In the genomic region with DNA sequence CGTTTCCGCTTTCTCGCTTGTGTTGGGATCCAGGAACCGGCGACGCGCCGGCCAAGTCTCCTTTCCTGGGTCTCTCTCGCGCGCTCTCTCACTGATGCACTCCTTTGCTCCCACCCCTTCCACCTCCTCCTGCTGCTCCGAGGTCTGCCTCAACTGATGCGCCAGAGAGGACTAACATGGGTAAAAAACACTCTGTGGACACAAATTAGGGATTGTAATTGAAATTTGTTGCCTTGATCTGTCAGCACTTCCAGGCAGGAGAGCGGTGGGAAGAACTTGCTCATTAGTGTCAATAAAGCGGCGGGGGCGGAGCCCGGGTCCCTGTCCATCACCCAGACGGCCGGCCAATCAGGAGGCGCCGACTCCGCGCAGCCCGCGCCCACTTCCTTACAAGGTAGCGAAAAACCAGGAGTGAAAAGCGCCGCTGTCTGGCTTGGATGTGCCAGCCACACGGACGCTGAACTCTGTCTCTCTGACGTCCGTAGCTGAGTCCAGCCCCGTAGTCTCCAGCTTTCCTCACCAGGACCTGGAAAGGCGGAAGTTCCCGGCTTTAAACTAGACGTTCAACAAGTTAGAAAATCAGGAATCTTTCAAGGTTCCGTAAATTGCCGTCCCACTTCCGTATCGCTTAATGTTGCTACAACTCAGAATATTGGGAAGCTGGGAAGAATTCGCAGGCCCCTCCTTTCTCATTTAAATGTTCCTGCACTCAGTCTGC, we compare ENCODE assay signal across 1 cellular context.
TF ChIP-seq lines count a peak whose summit lies in the region.

A gene (minus strand): TSS at position 267 of the 718 bp plus-strand sequence. CDS start 417 bp downstream, outside the sequence.

TF ChIP-seq in HepG2, 621 proteins besides CTCF, POLR2A, EP300 and RAD21:
- peak; percentile 74; the same call in 1 of the 2 replicates for TF ChIP-seq SRF (IDR thresholded peaks at IDR 0.05; ENCODE audit: low read depth, low read length)
- peak; percentile 59 for TF ChIP-seq NFYC (CRISPR knock-in tag; IDR thresholded peaks at IDR 0.05)
- TF ChIP-seq KDM5A (IDR thresholded peaks at IDR 0.05; ENCODE audit: borderline replicate concordance, low read length) = no peak
- TF ChIP-seq ZNF484 (CRISPR knock-in tag; IDR thresholded peaks at IDR 0.05; ENCODE audit: borderline replicate concordance, low read depth) = no peak
- no peak for TF ChIP-seq ZNF619 (CRISPR knock-in tag; IDR thresholded peaks at IDR 0.05)
- TF ChIP-seq, protein P1, sequence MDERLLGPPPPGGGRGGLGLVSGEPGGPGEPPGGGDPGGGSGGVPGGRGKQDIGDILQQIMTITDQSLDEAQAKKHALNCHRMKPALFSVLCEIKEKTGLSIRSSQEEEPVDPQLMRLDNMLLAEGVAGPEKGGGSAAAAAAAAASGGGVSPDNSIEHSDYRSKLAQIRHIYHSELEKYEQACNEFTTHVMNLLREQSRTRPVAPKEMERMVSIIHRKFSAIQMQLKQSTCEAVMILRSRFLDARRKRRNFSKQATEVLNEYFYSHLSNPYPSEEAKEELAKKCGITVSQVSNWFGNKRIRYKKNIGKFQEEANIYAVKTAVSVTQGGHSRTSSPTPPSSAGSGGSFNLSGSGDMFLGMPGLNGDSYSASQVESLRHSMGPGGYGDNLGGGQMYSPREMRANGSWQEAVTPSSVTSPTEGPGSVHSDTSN (CRISPR knock-in tag; IDR thresholded peaks at IDR 0.05) = peak; percentile 60
- TF ChIP-seq, protein P2, sequence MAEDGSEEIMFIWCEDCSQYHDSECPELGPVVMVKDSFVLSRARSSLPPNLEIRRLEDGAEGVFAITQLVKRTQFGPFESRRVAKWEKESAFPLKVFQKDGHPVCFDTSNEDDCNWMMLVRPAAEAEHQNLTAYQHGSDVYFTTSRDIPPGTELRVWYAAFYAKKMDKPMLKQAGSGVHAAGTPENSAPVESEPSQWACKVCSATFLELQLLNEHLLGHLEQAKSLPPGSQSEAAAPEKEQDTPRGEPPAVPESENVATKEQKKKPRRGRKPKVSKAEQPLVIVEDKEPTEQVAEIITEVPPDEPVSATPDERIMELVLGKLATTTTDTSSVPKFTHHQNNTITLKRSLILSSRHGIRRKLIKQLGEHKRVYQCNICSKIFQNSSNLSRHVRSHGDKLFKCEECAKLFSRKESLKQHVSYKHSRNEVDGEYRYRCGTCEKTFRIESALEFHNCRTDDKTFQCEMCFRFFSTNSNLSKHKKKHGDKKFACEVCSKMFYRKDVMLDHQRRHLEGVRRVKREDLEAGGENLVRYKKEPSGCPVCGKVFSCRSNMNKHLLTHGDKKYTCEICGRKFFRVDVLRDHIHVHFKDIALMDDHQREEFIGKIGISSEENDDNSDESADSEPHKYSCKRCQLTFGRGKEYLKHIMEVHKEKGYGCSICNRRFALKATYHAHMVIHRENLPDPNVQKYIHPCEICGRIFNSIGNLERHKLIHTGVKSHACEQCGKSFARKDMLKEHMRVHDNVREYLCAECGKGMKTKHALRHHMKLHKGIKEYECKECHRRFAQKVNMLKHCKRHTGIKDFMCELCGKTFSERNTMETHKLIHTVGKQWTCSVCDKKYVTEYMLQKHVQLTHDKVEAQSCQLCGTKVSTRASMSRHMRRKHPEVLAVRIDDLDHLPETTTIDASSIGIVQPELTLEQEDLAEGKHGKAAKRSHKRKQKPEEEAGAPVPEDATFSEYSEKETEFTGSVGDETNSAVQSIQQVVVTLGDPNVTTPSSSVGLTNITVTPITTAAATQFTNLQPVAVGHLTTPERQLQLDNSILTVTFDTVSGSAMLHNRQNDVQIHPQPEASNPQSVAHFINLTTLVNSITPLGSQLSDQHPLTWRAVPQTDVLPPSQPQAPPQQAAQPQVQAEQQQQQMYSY (CRISPR knock-in tag; IDR thresholded peaks at IDR 0.05) = peak; percentile 82
- TF ChIP-seq HNRNPLL (IDR thresholded peaks at IDR 0.05; ENCODE audit: low read depth, low read length, poor library complexity, severe bottlenecking) = peak; percentile 28
- no peak for TF ChIP-seq ATF7-NPFF (CRISPR knock-in tag; IDR thresholded peaks at IDR 0.05; ENCODE audit: low read depth)
- no peak for TF ChIP-seq GATAD2A (CRISPR knock-in tag; IDR thresholded peaks at IDR 0.05)
- TF ChIP-seq, protein P3, sequence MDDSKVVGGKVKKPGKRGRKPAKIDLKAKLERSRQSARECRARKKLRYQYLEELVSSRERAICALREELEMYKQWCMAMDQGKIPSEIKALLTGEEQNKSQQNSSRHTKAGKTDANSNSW (CRISPR knock-in tag; IDR thresholded peaks at IDR 0.05; ENCODE audit: borderline replicate concordance) = no peak
- no peak for TF ChIP-seq NCOA1 (CRISPR knock-in tag; IDR thresholded peaks at IDR 0.05)
- no peak for TF ChIP-seq HDAC1 (CRISPR knock-in tag; IDR thresholded peaks at IDR 0.05)
- TF ChIP-seq GABPB1 (CRISPR knock-in tag; IDR thresholded peaks at IDR 0.05) = peak; percentile 48; the same call in 1 of the 2 replicates
- no peak for TF ChIP-seq MAFG (CRISPR knock-in tag; IDR thresholded peaks at IDR 0.05)
- peak; percentile 63 for TF ChIP-seq NFYB (CRISPR knock-in tag; IDR thresholded peaks at IDR 0.05)
